ENCODE assay signal across 31 cellular contexts in genomic region chr1:198915327-198916231, GRCh38.
A peak's percentile ranks its signal among the peaks of the same experiment; 100 is the strongest.
DNase-seq lines count a peak whose midpoint lies in the region; ATAC-seq, FAIRE-seq and TF ChIP-seq lines count a peak whose summit lies in the region.
"Had no signal": no experiment of that assay in that cellular context is flagged by ENCODE, and none has a peak within 500 bp of the region (broad histone marks: within the 10 kb centered on the region; RNA-seq: fewer than 3 reads in every experiment).

No MANE protein-coding gene starts in this region.

- no peak for DNase-seq in T-helper 2 cell treated with Interferon-gamma antibody and Interleukin-4, amounts not matched to agents 5 μg/mL and 100 μg/mL, for 36 hours (ENCODE audit: low spot score)
- DNase-seq in T-helper 2 cell (no peak), astrocyte (ENCODE audit: low read depth) (no peak), osteocyte (ENCODE audit: extremely low spot score, unreplicated experiment) (no peak), RCC 7860 (ENCODE audit: low spot score) (no peak), GM19238 (ENCODE audit: insufficient read length, low spot score) (no peak)
- DNase-seq: activated B cell treated with CpG ODN at 0.5 μM for 24 hours; activated CD4-positive, alpha-beta T cell treated with anti-CD3 and anti-CD28 coated beads, Interleukin-2, amount 10 ng/mL, durations not matched to agents 7 days and 5 days; activated gamma-delta T cell; activated T-cell treated with anti-CD3 and anti-CD28 coated beads, Interleukin-2, amount 50 U/mL, for 24 hours; gastrocnemius medialis; kidney; left ventricle myocardium superior; NCI-H1436; NCI-H2081 treated with DMSO at 0.1 percent for 48 hours; NCI-H446; NCI-H748 treated with DMSO at 0.1 percent for 48 hours; Peyer's patch; sigmoid colon; stimulated activated CD4-positive, alpha-beta T cell treated with anti-CD3 and anti-CD28 coated beads, Interleukin-4, amount 100 ng/mL, for 1 hour; stomach; SW 1271 had no signal

- H3K79me2 ChIP-seq in KMS-11 (ENCODE audit: insufficient read depth, low read depth), result peaks cover 99% of the 10 kb centered on the region
- peaks cover 100% of the 10 kb centered on the region for H3K79me2 ChIP-seq in astrocyte (ENCODE audit: insufficient read depth, low read length)

- H3K36me3 ChIP-seq in KMS-11 (ENCODE audit: insufficient read depth) (no peaks in the 10 kb centered on the region), astrocyte (ENCODE audit: insufficient read depth, low read length) (peaks cover 33% of the 10 kb centered on the region)
- H3K36me3 ChIP-seq: ascending aorta, gastrocnemius medialis, neutrophil, Peyer's patch, prostate gland, sigmoid colon, stomach, vagina had no signal

- FAIRE-seq in astrocyte (lab: Jason Lieb, UNC) (no peak), RCC 7860 (lab: Jason Lieb, UNC) (no peak)
- FAIRE-seq: GM12892, kidney had no signal

- H4K20me1 ChIP-seq in KMS-11 (ENCODE audit: insufficient read depth), result no peaks in the 10 kb centered on the region
- peaks cover 99% of the 10 kb centered on the region for H4K20me1 ChIP-seq in astrocyte (ENCODE audit: insufficient read depth, low read length)

- no peaks in the 10 kb centered on the region for H3K9me3 ChIP-seq in astrocyte (ENCODE audit: insufficient read depth, low read depth, low read length)
- H3K9me3 ChIP-seq: ascending aorta, gastrocnemius medialis, neutrophil, Peyer's patch, prostate gland, sigmoid colon, stomach, vagina had no signal

- no peaks in the 10 kb centered on the region for H3K27me3 ChIP-seq in KMS-11 (ENCODE audit: insufficient read depth, low read depth)
- H3K27me3 ChIP-seq in astrocyte (ENCODE audit: insufficient read depth, low read length), result no peaks in the 10 kb centered on the region
- H3K27me3 ChIP-seq: ascending aorta, gastrocnemius medialis, neutrophil, Peyer's patch, sigmoid colon, stomach, vagina had no signal

- H3K9ac ChIP-seq in KMS-11 (no peak overlapping the region), astrocyte (ENCODE audit: low read length) (no peak overlapping the region)

- peaks cover 70% of the 10 kb centered on the region for H3K36me3 Mint-ChIP-seq in T-helper 2 cell treated with Interferon-gamma antibody and Interleukin-4, amounts not matched to agents 5 μg/mL and 100 μg/mL, for 36 hours (ENCODE audit: low read depth)
- peaks cover 19% of the 10 kb centered on the region for H3K36me3 Mint-ChIP-seq in astrocyte (ENCODE audit: low read depth, unreplicated experiment)
- peaks cover 67% of the 10 kb centered on the region for H3K36me3 Mint-ChIP-seq in osteocyte (ENCODE audit: unreplicated experiment)

- H3K27ac Mint-ChIP-seq in T-helper 2 cell treated with Interferon-gamma antibody and Interleukin-4, amounts not matched to agents 5 μg/mL and 100 μg/mL, for 36 hours, result peak overlapping the region; percentile 5
- peak overlapping the region; percentile 66 for H3K27ac Mint-ChIP-seq in astrocyte (ENCODE audit: unreplicated experiment)
- peak overlapping the region; percentile 3 for H3K27ac Mint-ChIP-seq in osteocyte (ENCODE audit: unreplicated experiment)
- H3K27ac Mint-ChIP-seq: activated B cell treated with CpG ODN at 0.5 μM for 24 hours; activated CD4-positive, alpha-beta T cell treated with anti-CD3 and anti-CD28 coated beads, Interleukin-2, amount 10 ng/mL, durations not matched to agents 7 days and 5 days; activated T-cell treated with anti-CD3 and anti-CD28 coated beads, Interleukin-2, amount 50 U/mL, for 24 hours; dendritic cell treated with granulocyte-macrophage colony-stimulating factor and Interleukin-4, amounts not matched to agents 40 ng/mL and 50 ng/mL, for 4 days had no signal

- TF ChIP-seq CTCF in KMS-11 (conservative IDR thresholded peaks at IDR 0.05; ENCODE audit: low read depth, low read length) (no peak), astrocyte (IDR thresholded peaks at IDR 0.05; ENCODE audit: insufficient read depth, low read depth, low read length) (no peak), osteocyte (IDR thresholded peaks at IDR 0.05) (no peak)

- H3K4me1 ChIP-seq in KMS-11 (ENCODE audit: low read depth, poor library complexity, severe bottlenecking), result peaks cover 99% of the 10 kb centered on the region
- H3K4me1 ChIP-seq in astrocyte (ENCODE audit: insufficient read depth, low read length), result peaks cover 25% of the 10 kb centered on the region
- H3K4me1 ChIP-seq: ascending aorta, gastrocnemius medialis, Peyer's patch, prostate gland, sigmoid colon, vagina had no signal

- H3K4me3 Mint-ChIP-seq in T-helper 2 cell treated with Interferon-gamma antibody and Interleukin-4, amounts not matched to agents 5 μg/mL and 100 μg/mL, for 36 hours, result no peak overlapping the region
- H3K4me3 Mint-ChIP-seq in astrocyte (ENCODE audit: unreplicated experiment) (peak overlapping the region; percentile 13), osteocyte (ENCODE audit: unreplicated experiment) (no peak overlapping the region)
- H3K4me3 Mint-ChIP-seq: activated B cell treated with CpG ODN at 0.5 μM for 24 hours; activated CD4-positive, alpha-beta T cell treated with anti-CD3 and anti-CD28 coated beads, Interleukin-2, amount 10 ng/mL, durations not matched to agents 7 days and 5 days; activated T-cell treated with anti-CD3 and anti-CD28 coated beads, Interleukin-2, amount 50 U/mL, for 24 hours; central memory CD8-positive, alpha-beta T cell; dendritic cell treated with granulocyte-macrophage colony-stimulating factor and Interleukin-4, amounts not matched to agents 40 ng/mL and 50 ng/mL, for 4 days had no signal

- H3K4me2 ChIP-seq in KMS-11 (no peak overlapping the region; the same call in 1 of the 2 replicates), astrocyte (ENCODE audit: low read length) (peak overlapping the region; percentile 16)

- H3K27ac ChIP-seq in KMS-11 (no peak overlapping the region), astrocyte (ENCODE audit: low read depth, low read length) (no peak overlapping the region)
- H3K27ac ChIP-seq: ascending aorta, gastrocnemius medialis, neutrophil, Peyer's patch, prostate gland, sigmoid colon, stomach, vagina had no signal

- no peaks in the 10 kb centered on the region for H3K27me3 Mint-ChIP-seq in T-helper 2 cell treated with Interferon-gamma antibody and Interleukin-4, amounts not matched to agents 5 μg/mL and 100 μg/mL, for 36 hours (ENCODE audit: low read depth)
- H3K27me3 Mint-ChIP-seq in astrocyte (ENCODE audit: low read depth, unreplicated experiment), result no peaks in the 10 kb centered on the region
- no peaks in the 10 kb centered on the region for H3K27me3 Mint-ChIP-seq in osteocyte (ENCODE audit: unreplicated experiment)
- H3K27me3 Mint-ChIP-seq: activated B cell treated with CpG ODN at 0.5 μM for 24 hours; activated CD4-positive, alpha-beta T cell treated with anti-CD3 and anti-CD28 coated beads, Interleukin-2, amount 10 ng/mL, durations not matched to agents 7 days and 5 days; activated T-cell treated with anti-CD3 and anti-CD28 coated beads, Interleukin-2, amount 50 U/mL, for 24 hours; central memory CD8-positive, alpha-beta T cell; dendritic cell treated with granulocyte-macrophage colony-stimulating factor and Interleukin-4, amounts not matched to agents 40 ng/mL and 50 ng/mL, for 4 days had no signal

- peak overlapping the region; percentile 10 for H3K4me3 ChIP-seq in KMS-11 (IDR thresholded peaks at IDR 0.05; ENCODE audit: insufficient read depth, low read depth, low read length)
- no peak overlapping the region for H3K4me3 ChIP-seq in astrocyte (ENCODE audit: insufficient read depth, low read depth, low read length)
- H3K4me3 ChIP-seq: ascending aorta, gastrocnemius medialis, Peyer's patch, prostate gland, sigmoid colon, stomach, vagina had no signal

- peaks cover 63% of the 10 kb centered on the region for H3K4me1 Mint-ChIP-seq in T-helper 2 cell treated with Interferon-gamma antibody and Interleukin-4, amounts not matched to agents 5 μg/mL and 100 μg/mL, for 36 hours (ENCODE audit: low read depth)
- H3K4me1 Mint-ChIP-seq in astrocyte (ENCODE audit: low read depth, unreplicated experiment) (peaks cover 81% of the 10 kb centered on the region), osteocyte (ENCODE audit: unreplicated experiment) (peaks cover 81% of the 10 kb centered on the region)

- no peak for ATAC-seq in GM18907 (IDR thresholded peaks at IDR 0.05; ENCODE audit: unreplicated experiment)
- ATAC-seq: gastrocnemius medialis, left ventricle myocardium superior had no signal

- H3K9me3 Mint-ChIP-seq in T-helper 2 cell treated with Interferon-gamma antibody and Interleukin-4, amounts not matched to agents 5 μg/mL and 100 μg/mL, for 36 hours, result no peaks in the 10 kb centered on the region
- H3K9me3 Mint-ChIP-seq in astrocyte (ENCODE audit: unreplicated experiment) (peaks cover 2% of the 10 kb centered on the region), osteocyte (ENCODE audit: unreplicated experiment) (peaks cover 19% of the 10 kb centered on the region)
- H3K9me3 Mint-ChIP-seq: activated T-cell treated with anti-CD3 and anti-CD28 coated beads, Interleukin-2, amount 50 U/mL, for 24 hours; central memory CD8-positive, alpha-beta T cell; dendritic cell treated with granulocyte-macrophage colony-stimulating factor and Interleukin-4, amounts not matched to agents 40 ng/mL and 50 ng/mL, for 4 days had no signal

- no peak overlapping the region for H2AFZ ChIP-seq in KMS-11 (ENCODE audit: low read depth)
- no peak overlapping the region for H2AFZ ChIP-seq in astrocyte (ENCODE audit: low read depth, low read length)

Comparison
In these comparisons a context has a peak if more than half of its experiments do, and no peak if none do; other contexts are left out.
1. H3K27ac Mint-ChIP-seq: peak in every context shown above with its lines; median percentile 66 in astrocyte; 5 in T-helper 2 cell treated with Interferon-gamma antibody and Interleukin-4, amounts not matched to agents 5 μg/mL and 100 μg/mL, for 36 hours; 3 in osteocyte.